ENCODE assay signal across 10 cellular contexts in the genomic region with DNA sequence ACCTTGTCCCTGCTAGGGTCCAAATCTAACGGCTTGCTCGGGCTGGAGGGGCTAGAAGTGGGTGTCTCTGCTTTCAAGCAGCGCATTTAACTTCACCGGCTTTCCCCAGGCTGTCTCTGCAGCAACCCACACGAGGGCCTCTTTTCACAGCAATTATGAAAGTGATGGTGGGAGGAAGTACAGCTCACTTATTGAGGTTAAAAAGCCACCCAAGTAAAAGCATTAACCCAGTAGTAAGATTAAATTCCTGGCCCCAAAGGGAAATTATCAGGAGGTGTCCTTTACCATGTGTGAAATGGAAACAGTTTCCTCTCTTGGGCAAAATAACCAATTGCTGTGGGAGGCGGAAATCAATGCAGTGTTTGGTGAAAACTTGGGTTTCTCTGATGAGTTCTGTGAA. TPM values are rescaled to one million over a fixed set of nuclear protein-coding genes. Genes with fewer than 3 reads are reported as not detected.
DNase-seq lines count a peak whose midpoint lies in the region; ATAC-seq lines count a peak whose summit lies in the region.
"Had no signal": no experiment of that assay in that cellular context is flagged by ENCODE, and none has a peak within 500 bp of the region (broad histone marks: within the 10 kb centered on the region; RNA-seq: fewer than 3 reads in every experiment).

No MANE protein-coding gene starts in this region.

- no peaks in the 10 kb centered on the region for H3K27me3 Mint-ChIP-seq in activated naive CD8-positive, alpha-beta T cell treated with anti-CD3 and anti-CD28 coated beads for 36 hours

- H3K4me3 Mint-ChIP-seq in activated naive CD8-positive, alpha-beta T cell treated with anti-CD3 and anti-CD28 coated beads for 36 hours: peak overlapping the region; percentile 54

- no peaks in the 10 kb centered on the region for H3K9me3 Mint-ChIP-seq in activated naive CD8-positive, alpha-beta T cell treated with anti-CD3 and anti-CD28 coated beads for 36 hours

- H3K27ac Mint-ChIP-seq in activated naive CD8-positive, alpha-beta T cell treated with anti-CD3 and anti-CD28 coated beads for 36 hours: peak overlapping the region; percentile 81

- ATAC-seq in GM19468 (IDR thresholded peaks at IDR 0.05; ENCODE audit: extremely low read depth, unreplicated experiment): peak; percentile 58
- ATAC-seq in GM18858 (IDR thresholded peaks at IDR 0.05; ENCODE audit: unreplicated experiment): no peak
- no peak for ATAC-seq in GM18873 (IDR thresholded peaks at IDR 0.05; ENCODE audit: low FRiP score, unreplicated experiment)

- DNase-seq in Jurkat, Clone E6-1 (ENCODE audit: low read depth, low spot score): peak; percentile 16
- peak; percentile 54 for DNase-seq in activated naive CD8-positive, alpha-beta T cell treated with anti-CD3 and anti-CD28 coated beads for 36 hours
- peak; percentile 34 to 38 for DNase-seq in stimulated activated CD8-positive, alpha-beta memory T cell treated with anti-CD3 and anti-CD28 coated beads, Interleukin-15, amount 100 ng/mL, for 48 hours (ENCODE audit: low read depth in 2 of 2)
- no peak for DNase-seq in iPS-NIHi11 (ENCODE audit: low spot score)
- DNase-seq in cerebellar nuclear complex (lab: John Stamatoyannopoulos, UW): no peak

- no peak overlapping the region for H3K4me3 ChIP-seq in Jurkat, Clone E6-1 (ENCODE audit: low read length)

- no peaks in the 10 kb centered on the region for H3K36me3 Mint-ChIP-seq in activated naive CD8-positive, alpha-beta T cell treated with anti-CD3 and anti-CD28 coated beads for 36 hours

- H3K4me1 Mint-ChIP-seq in activated naive CD8-positive, alpha-beta T cell treated with anti-CD3 and anti-CD28 coated beads for 36 hours: peaks cover 22% of the 10 kb centered on the region

RNA-seq across cellular contexts. Expression of a gene that starts 41.1 kb away (rescaled TPM):
- polyA plus RNA-seq in Jurkat, Clone E6-1 (2012; ENCODE audit: insufficient read depth, insufficient read length): 39.1 TPM
- 10 to 100 TPM; 24.3 TPM for total RNA-seq in activated naive CD8-positive, alpha-beta T cell treated with anti-CD3 and anti-CD28 coated beads for 36 hours

RNA-seq across cellular contexts. Expression of a gene that starts 45.5 kb away (rescaled TPM):
- 6.3 TPM for polyA plus RNA-seq in Jurkat, Clone E6-1 (2012; ENCODE audit: insufficient read depth, insufficient read length)
- total RNA-seq in activated naive CD8-positive, alpha-beta T cell treated with anti-CD3 and anti-CD28 coated beads for 36 hours: 1 to 10 TPM in 1 of 2 experiments, under 1 TPM in 1; 0.82 to 1.9 TPM

RNA-seq across cellular contexts. Expression of a gene that starts 57.2 kb away (rescaled TPM):
- polyA plus RNA-seq in Jurkat, Clone E6-1 (2012; ENCODE audit: insufficient read depth, insufficient read length): 1.3 TPM
- under 1 TPM; 0.41 to 0.54 TPM for total RNA-seq in activated naive CD8-positive, alpha-beta T cell treated with anti-CD3 and anti-CD28 coated beads for 36 hours
- total RNA-seq: epithelial cell of proximal tubule, H1 had no signal

Comparison
In these comparisons a context has a peak if more than half of its experiments do, and no peak if none do; other contexts are left out.
1. DNase-seq: peak in Jurkat, Clone E6-1 (single experiment), activated naive CD8-positive, alpha-beta T cell treated with anti-CD3 and anti-CD28 coated beads for 36 hours (single experiment) and stimulated activated CD8-positive, alpha-beta memory T cell treated with anti-CD3 and anti-CD28 coated beads, Interleukin-15, amount 100 ng/mL, for 48 hours (2 of 2); none in iPS-NIHi11 (single experiment) and cerebellar nuclear complex (0 of 2).